Comparison of ENCODE assay signal across 8 cellular contexts in the genomic region with DNA sequence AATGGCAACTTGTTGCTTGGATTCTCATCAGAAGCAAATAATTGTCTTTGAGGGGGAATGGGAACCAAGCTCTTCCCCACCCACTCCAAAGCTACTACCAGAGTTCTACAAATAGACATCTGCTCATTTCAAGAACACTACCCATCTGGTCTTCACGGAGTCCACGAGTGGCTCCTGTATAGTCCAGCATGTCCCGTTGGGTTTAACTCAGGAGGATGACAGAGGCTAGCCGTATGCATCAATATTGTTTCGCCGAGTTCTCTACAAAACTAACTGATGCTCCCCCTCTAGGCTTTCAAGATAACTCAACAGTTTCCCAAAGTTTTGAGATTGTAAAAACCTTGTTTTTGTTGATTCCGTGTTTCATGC. TPM values are rescaled to one million over a fixed set of nuclear protein-coding genes. Genes with fewer than 3 reads are reported as not detected.
DNase-seq lines count a peak whose midpoint lies in the region; ATAC-seq and TF ChIP-seq lines count a peak whose summit lies in the region.

No MANE protein-coding gene starts in this region.

- TF ChIP-seq CTCF in Peyer's patch (IDR thresholded peaks at IDR 0.05) (no peak), fibroblast of mammary gland (conservative IDR thresholded peaks at IDR 0.05; ENCODE audit: control insufficient read depth, insufficient read depth, low read depth, low read length) (no peak), retinal pigment epithelial cell (conservative IDR thresholded peaks at IDR 0.05; ENCODE audit: low read depth, low read length) (no peak)

- no peaks in the 10 kb centered on the region for H3K27me3 ChIP-seq in Peyer's patch

- H3K27ac ChIP-seq in Peyer's patch: peak overlapping the region in 3 of 4 donors; percentile 67 to 82 (median 79)

- H3K36me3 ChIP-seq in ES-I3 (ENCODE audit: insufficient read depth, low read length) (0 out of 2 replicates have a peak, but pooled peaks cover 7% of the 10 kb centered on the region), Peyer's patch (peaks cover 0 to 15% (median 0%) of the 10 kb centered on the region in 3 donors)

- H3K9ac ChIP-seq in ES-I3 (ENCODE audit: low read depth, low read length): peak overlapping the region; percentile 86

- peak overlapping the region; percentile 67 to 95 (median 94) for H3K4me3 ChIP-seq in Peyer's patch
- peak overlapping the region; percentile 61 for H3K4me3 ChIP-seq in fibroblast of mammary gland (ENCODE audit: control insufficient read depth, low read depth, low read length)
- H3K4me3 ChIP-seq in retinal pigment epithelial cell (ENCODE audit: low read length): peak overlapping the region; percentile 90

- no peak for ATAC-seq in HG02938 (IDR thresholded peaks at IDR 0.05; ENCODE audit: unreplicated experiment)
- ATAC-seq in HG02970 (IDR thresholded peaks at IDR 0.05; ENCODE audit: low FRiP score, unreplicated experiment): no peak
- no peak for ATAC-seq in HG03354 (IDR thresholded peaks at IDR 0.05; ENCODE audit: poor library complexity, severe bottlenecking, unreplicated experiment)

- TF ChIP-seq POLR2A in Peyer's patch (IDR thresholded peaks at IDR 0.05): no peak

- H3K4me1 ChIP-seq in ES-I3 (ENCODE audit: insufficient read depth, low read length): no peaks in the 10 kb centered on the region
- H3K4me1 ChIP-seq in Peyer's patch: peaks cover 0 to 11% (median 5%) of the 10 kb centered on the region in 4 donors

- H3K9me3 ChIP-seq in ES-I3 (ENCODE audit: control insufficient read depth, insufficient read depth, low read length): no peaks in the 10 kb centered on the region
- H3K9me3 ChIP-seq in Peyer's patch: no peaks in the 10 kb centered on the region

- no peak for DNase-seq in Peyer's patch
- no peak for DNase-seq in fibroblast of mammary gland (ENCODE audit: low read depth)
- DNase-seq in retinal pigment epithelial cell (ENCODE audit: low read depth): no peak
- no peak for DNase-seq in iPS-NIHi7 (ENCODE audit: extremely low spot score)

RNA-seq across cellular contexts. Expression of gene BLMH, which starts 0.7 kb away (rescaled TPM):
- total RNA-seq in Peyer's patch: 10 to 100 TPM; 19.4 to 49.5 (median 31.3) TPM

RNA-seq across cellular contexts. Expression of gene TMIGD1, which starts 41.4 kb away (rescaled TPM):
- total RNA-seq in Peyer's patch: 100 to 1,000 TPM in 3 of 4 donors, 1 to 10 TPM in 1; 5.0 to 684 (median 290) TPM

RNA-seq across cellular contexts. Expression of gene SLC6A4, which starts 57.0 kb away (rescaled TPM):
- total RNA-seq in Peyer's patch: 100 to 1,000 TPM in 2 of 4 donors, 10 to 100 TPM in 2; 10.7 to 156 (median 109) TPM
